25 cellular contexts compared by ENCODE assay signal in genomic region chr17:81962499-81963441, GRCh38. TPM values are rescaled to one million over a fixed set of nuclear protein-coding genes. Genes with fewer than 3 reads are reported as not detected.
A peak's percentile ranks its signal among the peaks of the same experiment; 100 is the strongest.
DNase-seq lines count a peak whose midpoint lies in the region; ATAC-seq and TF ChIP-seq lines count a peak whose summit lies in the region.
"Had no signal": no experiment of that assay in that cellular context is flagged by ENCODE, and none has a peak within 500 bp of the region (broad histone marks: within the 10 kb centered on the region; RNA-seq: fewer than 3 reads in every experiment).

No MANE protein-coding gene starts in this region.

- intact Hi-C loops in psoas muscle (cut with DNase I): loop anchor here (5.0 kb wide), 2 partner anchors 40 to 190 kb away; no protein-coding TSS in a partner anchor

- H3K4me3 ChIP-seq in psoas muscle: peak overlapping the region; percentile 55
- H3K4me3 ChIP-seq: transverse colon had no signal

- ATAC-seq in psoas muscle: peak in 3 of 4 donors; percentile 16 to 53 (median 43)
- ATAC-seq in activated CD8-positive, alpha-beta memory T cell treated with anti-CD3 and anti-CD28 coated beads, Interleukin-2, amount 10 ng/mL, durations not matched to agents 7 days and 5 days: no peak
- no peak for ATAC-seq in HG03378 (IDR thresholded peaks at IDR 0.05; ENCODE audit: unreplicated experiment)
- ATAC-seq: activated CD4-positive, alpha-beta T cell treated with anti-CD3 and anti-CD28 coated beads for 36 hours; left lobe of liver; Right ventricle myocardium inferior; stimulated activated effector memory CD8-positive, alpha-beta T cell treated with anti-CD3 and anti-CD28 coated beads, Interleukin-12 subunit alpha, Interleukin-12 subunit beta, amount 100 ng/mL, for 72 hours had no signal

- no peaks in the 10 kb centered on the region for H3K9me3 ChIP-seq in psoas muscle
- H3K9me3 ChIP-seq: BLaER1, spleen, transverse colon had no signal

- H3K27me3 ChIP-seq in psoas muscle (ENCODE audit: insufficient read depth in 3 of 3, low read length in 2 of 3): peaks cover 0 to 23% (median 3%) of the 10 kb centered on the region in 3 donors

- CTCF ChIA-PET in activated CD8-positive, alpha-beta memory T cell treated with anti-CD3 and anti-CD28 coated beads, Interleukin-2, amount 10 ng/mL, durations not matched to agents 7 days and 5 days (lab: Charles Lee): interaction anchor here (0.6 to 2.4 kb wide), 5 partner anchors 15 to 68 kb away, joined by 3 to 13 read pairs (median 3); partner anchors contain the start of genes CENPX and LRRC45

- H3K36me3 Mint-ChIP-seq in activated CD8-positive, alpha-beta memory T cell treated with anti-CD3 and anti-CD28 coated beads, Interleukin-2, amount 10 ng/mL, durations not matched to agents 7 days and 5 days: no peaks in the 10 kb centered on the region

- H3K4me3 Mint-ChIP-seq in activated CD8-positive, alpha-beta memory T cell treated with anti-CD3 and anti-CD28 coated beads, Interleukin-2, amount 10 ng/mL, durations not matched to agents 7 days and 5 days: no peak overlapping the region
- H3K4me3 Mint-ChIP-seq: activated CD4-positive, alpha-beta T cell treated with anti-CD3 and anti-CD28 coated beads for 36 hours; stimulated activated effector memory CD8-positive, alpha-beta T cell treated with anti-CD3 and anti-CD28 coated beads, Interleukin-12 subunit alpha, Interleukin-12 subunit beta, amount 100 ng/mL, for 72 hours had no signal

- peak; percentile 63 for DNase-seq in DMS53 (lab: John Stamatoyannopoulos, UW)
- no peak for DNase-seq in DMS53 treated with DMSO at 0.1 percent for 48 hours (lab: John Stamatoyannopoulos, UW; ENCODE audit: unreplicated experiment)
- peak; percentile 43 for DNase-seq in SK-MEL-5 (ENCODE audit: low read depth, low spot score)
- DNase-seq in islet precursor cell: peak; percentile 59
- DNase-seq in psoas muscle: peak in 1 of 2 donors; percentile 69
- no peak for DNase-seq in activated CD8-positive, alpha-beta memory T cell treated with anti-CD3 and anti-CD28 coated beads, Interleukin-2, amount 10 ng/mL, durations not matched to agents 7 days and 5 days
- DNase-seq in germinal center (ENCODE audit: low spot score): no peak
- DNase-seq: activated CD4-positive, alpha-beta T cell treated with anti-CD3 and anti-CD28 coated beads for 36 hours; activated naive CD4-positive, alpha-beta T cell treated with Interleukin-2 at 50 U/mL for 16 hours; DMS79 treated with DMSO at 0.1 percent for 48 hours; effector CD4-positive, alpha-beta T cell; NCI-H1105 treated with DMSO at 0.1 percent for 48 hours; NCI-H2171; NK-92 treated with Interleukin-12 subunit alpha and Interleukin-12 subunit beta, amount 100 ng/mL, for 24 hours; spleen; T1000; transverse colon had no signal

- no peak overlapping the region for H3K27ac Mint-ChIP-seq in activated CD8-positive, alpha-beta memory T cell treated with anti-CD3 and anti-CD28 coated beads, Interleukin-2, amount 10 ng/mL, durations not matched to agents 7 days and 5 days
- H3K27ac Mint-ChIP-seq: activated CD4-positive, alpha-beta T cell treated with anti-CD3 and anti-CD28 coated beads for 36 hours; stimulated activated effector memory CD8-positive, alpha-beta T cell treated with anti-CD3 and anti-CD28 coated beads, Interleukin-12 subunit alpha, Interleukin-12 subunit beta, amount 100 ng/mL, for 72 hours had no signal

- H3K36me3 ChIP-seq in psoas muscle (ENCODE audit: insufficient read depth in 1 of 2, low read depth in 1 of 2): no peaks in the 10 kb centered on the region
- H3K36me3 ChIP-seq: BLaER1, spleen, transverse colon had no signal

- no peaks in the 10 kb centered on the region for H3K4me1 Mint-ChIP-seq in activated CD8-positive, alpha-beta memory T cell treated with anti-CD3 and anti-CD28 coated beads, Interleukin-2, amount 10 ng/mL, durations not matched to agents 7 days and 5 days
- H3K4me1 Mint-ChIP-seq: activated CD4-positive, alpha-beta T cell treated with anti-CD3 and anti-CD28 coated beads for 36 hours had no signal

- in situ Hi-C loops in SK-MEL-5 (cut with HindIII; ENCODE audit: low pct_unique_long_range_greater_than_20kb, low sequenced_read_pairs): no loop called here

- H3K4me1 ChIP-seq in psoas muscle: peaks cover 33% of the 10 kb centered on the region

- 31 to 56% (median 33%) methylated on average over 34 to 37 of the region's 37 CpGs for WGBS in psoas muscle, 3 donors

- no peaks in the 10 kb centered on the region for H3K9me3 Mint-ChIP-seq in activated CD8-positive, alpha-beta memory T cell treated with anti-CD3 and anti-CD28 coated beads, Interleukin-2, amount 10 ng/mL, durations not matched to agents 7 days and 5 days (ENCODE audit: low read depth)
- H3K9me3 Mint-ChIP-seq: stimulated activated effector memory CD8-positive, alpha-beta T cell treated with anti-CD3 and anti-CD28 coated beads, Interleukin-12 subunit alpha, Interleukin-12 subunit beta, amount 100 ng/mL, for 72 hours had no signal

- no peak for TF ChIP-seq CTCF in psoas muscle (IDR thresholded peaks at IDR 0.05)

- H3K27ac ChIP-seq in psoas muscle: peak overlapping the region; percentile 86
- H3K27ac ChIP-seq: 22Rv1, BLaER1, spleen, transverse colon had no signal

- H3K27me3 Mint-ChIP-seq in activated CD8-positive, alpha-beta memory T cell treated with anti-CD3 and anti-CD28 coated beads, Interleukin-2, amount 10 ng/mL, durations not matched to agents 7 days and 5 days: peaks cover 41% of the 10 kb centered on the region

RNA-seq across cellular contexts. Expression of gene NOTUM, which starts 1.8 kb away (rescaled TPM):
- total RNA-seq in SK-MEL-5 (2014; rRNA removed; shearing (Covaris generic)): 3.0 TPM in 2 replicates
- polyA plus RNA-seq in SK-MEL-5 (2015; cell fraction: cytosol; rRNA removed): 4.2 and 4.5 TPM in 2 replicates
- 4.4 and 8.4 TPM in 2 replicates for polyA plus RNA-seq in SK-MEL-5 (2015; cell fraction: nucleus; rRNA removed)
- total RNA-seq in psoas muscle: 1 to 10 TPM in 3 of 4 donors, under 1 TPM in 1; 0.92 to 1.9 (median 1.5) TPM
- polyA plus RNA-seq in psoas muscle: under 1 TPM; 0.25 to 0.48 (median 0.44) TPM
- total RNA-seq in activated CD8-positive, alpha-beta memory T cell treated with anti-CD3 and anti-CD28 coated beads, Interleukin-2, amount 10 ng/mL, durations not matched to agents 7 days and 5 days: under 1 TPM in 1 of 2 experiments, not detected in 1; 0.21 TPM
- total RNA-seq: posterior vena cava, transverse colon had no signal

RNA-seq across cellular contexts. Expression of gene ASPSCR1, which starts 14.7 kb away (rescaled TPM):
- 80.5 and 81.9 TPM in 2 replicates for total RNA-seq in SK-MEL-5 (2014; rRNA removed; shearing (Covaris generic))
- polyA plus RNA-seq in SK-MEL-5 (2015; cell fraction: cytosol; rRNA removed): 87.8 and 87.9 TPM in 2 replicates
- polyA plus RNA-seq in SK-MEL-5 (2015; cell fraction: nucleus; rRNA removed): 177 and 188 TPM in 2 replicates
- 10 to 100 TPM; 27.7 to 37.4 (median 35.0) TPM for total RNA-seq in psoas muscle
- 10 to 100 TPM; 27.9 to 33.1 (median 33.0) TPM for polyA plus RNA-seq in psoas muscle
- total RNA-seq in activated CD8-positive, alpha-beta memory T cell treated with anti-CD3 and anti-CD28 coated beads, Interleukin-2, amount 10 ng/mL, durations not matched to agents 7 days and 5 days: 10 to 100 TPM; 29.5 to 31.4 TPM

RNA-seq across cellular contexts. Expression of gene MYADML2, which starts 15.7 kb away (rescaled TPM):
- total RNA-seq in SK-MEL-5 (2014; rRNA removed; shearing (Covaris generic)): not detected in 2 replicates
- not detected in 2 replicates for polyA plus RNA-seq in SK-MEL-5 (2015; cell fraction: cytosol; rRNA removed)
- polyA plus RNA-seq in SK-MEL-5 (2015; cell fraction: nucleus; rRNA removed): not detected in 2 replicates
- total RNA-seq in psoas muscle: 10 to 100 TPM in 3 of 4 donors, 1 to 10 TPM in 1; 9.7 to 58.0 (median 13.4) TPM
- 10 to 100 TPM in 1 of 3 donors, 1 to 10 TPM in 1, under 1 TPM in 1; 0.47 to 95.8 (median 9.1) TPM for polyA plus RNA-seq in psoas muscle
- total RNA-seq in activated CD8-positive, alpha-beta memory T cell treated with anti-CD3 and anti-CD28 coated beads, Interleukin-2, amount 10 ng/mL, durations not matched to agents 7 days and 5 days: not detected
- total RNA-seq: activated CD4-positive, alpha-beta T cell treated with anti-CD3 and anti-CD28 coated beads for 36 hours; fibroblast of lung; left lobe of liver; posterior vena cava; spleen; transverse colon had no signal
- polyA plus RNA-seq: fibroblast of lung, spleen had no signal

RNA-seq across cellular contexts. Expression of gene PYCR1, which starts 25.7 kb away (rescaled TPM):
- total RNA-seq in SK-MEL-5 (2014; rRNA removed; shearing (Covaris generic)): 335 and 351 TPM in 2 replicates
- 576 and 620 TPM in 2 replicates for polyA plus RNA-seq in SK-MEL-5 (2015; cell fraction: cytosol; rRNA removed)
- polyA plus RNA-seq in SK-MEL-5 (2015; cell fraction: nucleus; rRNA removed): 503 and 634 TPM in 2 replicates
- 10 to 100 TPM in 2 of 4 donors, 1 to 10 TPM in 2; 5.4 to 12.5 (median 9.5) TPM for total RNA-seq in psoas muscle
- polyA plus RNA-seq in psoas muscle: 10 to 100 TPM in 2 of 3 donors, 1 to 10 TPM in 1; 8.3 to 23.2 (median 15.2) TPM
- 10 to 100 TPM; 27.7 to 61.7 TPM for total RNA-seq in activated CD8-positive, alpha-beta memory T cell treated with anti-CD3 and anti-CD28 coated beads, Interleukin-2, amount 10 ng/mL, durations not matched to agents 7 days and 5 days

RNA-seq across cellular contexts. Expression of gene MAFG, which starts 35.2 kb away (rescaled TPM):
- total RNA-seq in SK-MEL-5 (2014; rRNA removed; shearing (Covaris generic)): 73.1 and 73.9 TPM in 2 replicates
- 87.7 and 103 TPM in 2 replicates for polyA plus RNA-seq in SK-MEL-5 (2015; cell fraction: cytosol; rRNA removed)
- 208 and 264 TPM in 2 replicates for polyA plus RNA-seq in SK-MEL-5 (2015; cell fraction: nucleus; rRNA removed)
- 10 to 100 TPM; 43.1 to 74.2 (median 53.7) TPM for total RNA-seq in psoas muscle
- 10 to 100 TPM; 21.6 to 73.7 (median 26.6) TPM for polyA plus RNA-seq in psoas muscle
- total RNA-seq in activated CD8-positive, alpha-beta memory T cell treated with anti-CD3 and anti-CD28 coated beads, Interleukin-2, amount 10 ng/mL, durations not matched to agents 7 days and 5 days: 10 to 100 TPM; 20.2 to 23.8 TPM

Comparison
In these comparisons a context has a peak if more than half of its experiments do, and no peak if none do; other contexts are left out.
1. DNase-seq: peak in DMS53 (single experiment), SK-MEL-5 (single experiment) and islet precursor cell (single experiment); none in DMS53 treated with DMSO at 0.1 percent for 48 hours (single experiment), activated CD8-positive, alpha-beta memory T cell treated with anti-CD3 and anti-CD28 coated beads, Interleukin-2, amount 10 ng/mL, durations not matched to agents 7 days and 5 days (single experiment) and germinal center (single experiment).
2. ATAC-seq: peak in psoas muscle (3 of 4); none in activated CD8-positive, alpha-beta memory T cell treated with anti-CD3 and anti-CD28 coated beads, Interleukin-2, amount 10 ng/mL, durations not matched to agents 7 days and 5 days (single experiment) and HG03378 (single experiment).
3. RNA of gene MYADML2, which starts 15.7 kb away (total RNA-seq): 9.7 to 58.0 TPM in psoas muscle; not detected in SK-MEL-5 and not detected in activated CD8-positive, alpha-beta memory T cell treated with anti-CD3 and anti-CD28 coated beads, Interleukin-2, amount 10 ng/mL, durations not matched to agents 7 days and 5 days; every median in the first group is over 10 times any median in the second.